In genomic region chr7:131506597-131506996, GRCh38 we compare ENCODE assay signal across 1 cellular context.
A peak's percentile ranks its signal among the peaks of the same experiment; 100 is the strongest.
TF ChIP-seq lines count a peak whose summit lies in the region.

No MANE protein-coding gene starts in this region.

TF ChIP-seq in H1, 55 proteins besides CTCF, POLR2A, EP300 and RAD21:
- no peak for TF ChIP-seq RFX5 (IDR thresholded peaks at IDR 0.05; ENCODE audit: borderline replicate concordance, low read depth, low read length)
- TF ChIP-seq POLR2AphosphoS5 (IDR thresholded peaks at IDR 0.05; ENCODE audit: low read depth, low read length), result peak; percentile 70; the same call in 1 of the 2 replicates
